Comparison of ENCODE assay signal across 8 cellular contexts in genomic region chr16:4846901-4847773, GRCh38.
DNase-seq lines count a peak whose midpoint lies in the region; ATAC-seq and TF ChIP-seq lines count a peak whose summit lies in the region.

GLYR1 (minus strand) TSS chr16:4847288; CDS start chr16:4847265, 23 bp downstream.
UBN1 (plus strand) TSS chr16:4847481; CDS start chr16:4852918, 5,437 bp downstream.

- peak within 1 kb of the TSS; percentile 100 for H3K4me2 ChIP-seq in OCI-LY3 (ENCODE audit: low read length)

- H3K27ac ChIP-seq in OCI-LY3 (ENCODE audit: low read length), result peak within 1 kb of the TSS; percentile 80

- H2AFZ ChIP-seq in OCI-LY3 (ENCODE audit: low read depth, low read length), result peak within 1 kb of the TSS; percentile 38; the same call in 1 of the 2 replicates

- peaks cover 41% of the 10 kb centered on the region for H4K20me1 ChIP-seq in OCI-LY3 (ENCODE audit: insufficient read depth, low read length)

- ATAC-seq in GM21515 (IDR thresholded peaks at IDR 0.05; ENCODE audit: unreplicated experiment), result peak; percentile 82

- H3K9ac ChIP-seq in OCI-LY3 (ENCODE audit: low read length), result peak within 1 kb of the TSS; percentile 93

- no peaks in the 10 kb centered on the region for H3K27me3 ChIP-seq in OCI-LY3 (ENCODE audit: low read depth, low read length)

- H3K79me2 ChIP-seq in OCI-LY3 (ENCODE audit: low read length), result peaks cover 87% of the 10 kb centered on the region

- no peak for TF ChIP-seq CTCF in OCI-LY3 (IDR thresholded peaks at IDR 0.05; ENCODE audit: low read depth, low read length)

- H3K36me3 ChIP-seq in OCI-LY3 (replicated peaks; ENCODE audit: low read depth, low read length), result peaks cover 27% of the 10 kb centered on the region

- peak within 1 kb of the TSS; percentile 99 for H3K4me3 ChIP-seq in OCI-LY3 (ENCODE audit: low read length)

- DNase-seq in D341Med (ENCODE audit: low spot score) (peak; percentile 98), HuH-7 (ENCODE audit: low spot score) (peak; percentile 95), activated T-cell treated with anti-CD3 and anti-CD28 coated beads for 1 hour (ENCODE audit: low read depth) (peak; percentile 100), epidermal melanocyte (ENCODE audit: insufficient read length, low spot score) (peak; percentile 88), middle frontal gyrus (ENCODE audit: extremely low spot score, low spot score) (peak; percentile 94)
- DNase-seq in stimulated activated CD8-positive, alpha-beta memory T cell treated with anti-CD3 and anti-CD28 coated beads, Interleukin-2, amount 100 ng/mL, for 48 hours (ENCODE audit: low read depth in 2 of 2), result peak; percentile 100

- peaks cover 26% of the 10 kb centered on the region for H3K4me1 ChIP-seq in OCI-LY3 (ENCODE audit: low read length)

- no peaks in the 10 kb centered on the region for H3K9me3 ChIP-seq in OCI-LY3 (ENCODE audit: insufficient read depth, low read length)

Comparison
In these comparisons a context has a peak if more than half of its experiments do, and no peak if none do; other contexts are left out.
1. Peak in every context shown above with its lines: DNase-seq, ATAC-seq, H3K4me3 ChIP-seq and H3K27ac ChIP-seq.